In genomic region chr16:89909777-89910716, GRCh38 we compare ENCODE assay signal across 8 cellular contexts. TPM values are rescaled to one million over a fixed set of nuclear protein-coding genes. Genes with fewer than 3 reads are reported as not detected.
A peak's percentile ranks its signal among the peaks of the same experiment; 100 is the strongest.
DNase-seq lines count a peak whose midpoint lies in the region; ATAC-seq and TF ChIP-seq lines count a peak whose summit lies in the region.

No MANE protein-coding gene starts in this region.

- H3K9me3 Mint-ChIP-seq in GM23338 = peaks cover 22% of the 10 kb centered on the region

- TF ChIP-seq CTCF in GM23338 (conservative IDR thresholded peaks at IDR 0.05; ENCODE audit: low read depth in 2 of 2) = peak; percentile 88 to 95
- TF ChIP-seq CTCF in OCI-LY3 (IDR thresholded peaks at IDR 0.05; ENCODE audit: low read depth, low read length) = peak; percentile 73

- H3K4me3 Mint-ChIP-seq in GM23338 = no peak overlapping the region

- no peaks in the 10 kb centered on the region for H3K9me2 ChIP-seq in GM23338 (ENCODE audit: insufficient read depth)

- H3K36me3 Mint-ChIP-seq in GM23338 (ENCODE audit: low read depth) = peaks cover 46% of the 10 kb centered on the region

- H3K9me3 ChIP-seq in OCI-LY3 (ENCODE audit: insufficient read depth, low read length) = no peaks in the 10 kb centered on the region

- H3K4me1 Mint-ChIP-seq in GM23338 = 0 out of 3 replicates have a peak, but pooled peaks cover 4% of the 10 kb centered on the region

- ATAC-seq in GM23338 (peak; percentile 94), HG03521 (IDR thresholded peaks at IDR 0.05; ENCODE audit: unreplicated experiment) (no peak)
- peak; percentile 66 for ATAC-seq in stimulated activated naive CD8-positive, alpha-beta T cell treated with anti-CD3 and anti-CD28 coated beads, Interleukin-15, Interleukin-2, amounts not matched to agents 100 U/mL and 50 U/mL, for 24 hours

- H3K27ac Mint-ChIP-seq in GM23338 = no peak overlapping the region

- no peak overlapping the region for H3K9ac ChIP-seq in OCI-LY3 (ENCODE audit: low read length)

- no peaks in the 10 kb centered on the region for H3K79me2 ChIP-seq in GM23338 (replicated peaks; ENCODE audit: insufficient read depth)
- no peaks in the 10 kb centered on the region for H3K79me2 ChIP-seq in OCI-LY3 (ENCODE audit: low read length)

- H2AFZ ChIP-seq in GM23338 = no peak overlapping the region
- H2AFZ ChIP-seq in OCI-LY3 (ENCODE audit: low read depth, low read length) = no peak overlapping the region

- H3K27ac ChIP-seq in GM23338 (ENCODE audit: low read depth) (peak overlapping the region; percentile 88), OCI-LY3 (ENCODE audit: low read length) (no peak overlapping the region)

- H3K4me1 ChIP-seq in GM23338 (ENCODE audit: insufficient read depth) = 0 out of 2 replicates have a peak, but pooled peaks cover 4% of the 10 kb centered on the region
- H3K4me1 ChIP-seq in OCI-LY3 (ENCODE audit: low read length) = no peaks in the 10 kb centered on the region

- DNase-seq in AG20443 (ENCODE audit: low spot score) (peak; percentile 91), GM23338 (ENCODE audit: low spot score) (peak; percentile 91), activated T-cell treated with anti-CD3 and anti-CD28 coated beads for 4 hours (peak; percentile 59), erythroblast (lab: John Stamatoyannopoulos, UW) (peak; percentile 66 to 81), mucosa of gallbladder (ENCODE audit: low spot score) (peak; percentile 74)
- DNase-seq in stimulated activated naive CD8-positive, alpha-beta T cell treated with anti-CD3 and anti-CD28 coated beads, Interleukin-15, Interleukin-2, amounts not matched to agents 100 U/mL and 50 U/mL, for 24 hours = peak; percentile 80

- H4K20me1 ChIP-seq in GM23338 (replicated peaks; ENCODE audit: insufficient read depth) (no peaks in the 10 kb centered on the region), OCI-LY3 (ENCODE audit: insufficient read depth, low read length) (peaks cover 4% of the 10 kb centered on the region; the same call in 1 of the 2 replicates)

- peaks cover 19% of the 10 kb centered on the region; the same call in 1 of the 2 replicates for H3F3A ChIP-seq in GM23338 (replicated peaks; ENCODE audit: low read depth)

- H3K27me3 ChIP-seq in GM23338 (ENCODE audit: insufficient read depth) (no peaks in the 10 kb centered on the region), OCI-LY3 (ENCODE audit: low read depth, low read length) (no peaks in the 10 kb centered on the region)

- H3K36me3 ChIP-seq in GM23338 (ENCODE audit: insufficient read depth) (no peaks in the 10 kb centered on the region; the same call in 1 of the 2 replicates), OCI-LY3 (replicated peaks; ENCODE audit: low read depth, low read length) (peaks cover 48% of the 10 kb centered on the region)

- TF ChIP-seq POLR2A in erythroblast (IDR thresholded peaks at IDR 0.05; ENCODE audit: low read length) = no peak

- H3K4me3 ChIP-seq in GM23338 = no peak overlapping the region
- no peak overlapping the region for H3K4me3 ChIP-seq in OCI-LY3 (ENCODE audit: low read length)

- H3K4me2 ChIP-seq in GM23338 = no peak overlapping the region
- H3K4me2 ChIP-seq in OCI-LY3 (ENCODE audit: low read length) = no peak overlapping the region

- H3K27me3 Mint-ChIP-seq in GM23338 (ENCODE audit: insufficient read depth, low read depth, poor library complexity) = peaks cover 26% of the 10 kb centered on the region

TF ChIP-seq in GM23338, 12 proteins besides CTCF, POLR2A, EP300 and RAD21 (continues in another document):
- TF ChIP-seq POLR2AphosphoS5 (IDR thresholded peaks at IDR 0.05; ENCODE audit: low read depth) (no peak), NANOG (IDR thresholded peaks at IDR 0.05; ENCODE audit: borderline replicate concordance) (no peak), ZNF114 (CRISPR knock-in tag; IDR thresholded peaks at IDR 0.05) (no peak), CREB1 (CRISPR knock-in tag; IDR thresholded peaks at IDR 0.05; ENCODE audit: low read depth) (no peak), ZNF331 (CRISPR knock-in tag; IDR thresholded peaks at IDR 0.05; ENCODE audit: low read depth) (no peak), ETS1 (IDR thresholded peaks at IDR 0.05) (no peak), EZH2phosphoT487 (IDR thresholded peaks at IDR 0.05; ENCODE audit: unreplicated experiment) (no peak), JUNB (IDR thresholded peaks at IDR 0.05; ENCODE audit: unreplicated experiment) (no peak), EZH2 (IDR thresholded peaks at IDR 0.05; ENCODE audit: low read depth, unreplicated experiment) (no peak), ZNF462 (CRISPR knock-in tag; IDR thresholded peaks at IDR 0.05) (no peak), STAT1 (IDR thresholded peaks at IDR 0.05; ENCODE audit: unreplicated experiment) (no peak)

RNA-seq across cellular contexts. Expression of gene MC1R, which starts 8.6 kb away (rescaled TPM):
- total RNA-seq in GM23338 (2014; rRNA removed; shearing (Covaris generic)) = 2.9 and 4.3 TPM in 2 replicates
- polyA plus RNA-seq in GM23338 (2016; fragmentation: Nextera tagmentation; extraction: Ambion mirVana) = 0.74 and 0.97 TPM in 2 replicates
- total RNA-seq in mucosa of gallbladder = 8.1 TPM

RNA-seq across cellular contexts. Expression of gene TUBB3, which starts 13.1 kb away (rescaled TPM):
- 431 and 443 TPM in 2 replicates for total RNA-seq in GM23338 (2014; rRNA removed; shearing (Covaris generic))
- 139 and 149 TPM in 2 replicates for polyA plus RNA-seq in GM23338 (2016; fragmentation: Nextera tagmentation; extraction: Ambion mirVana)
- 9.5 TPM for total RNA-seq in mucosa of gallbladder

RNA-seq across cellular contexts. Expression of gene TCF25, which starts 36.7 kb away (rescaled TPM):
- 95.4 and 96.4 TPM in 2 replicates for total RNA-seq in GM23338 (2014; rRNA removed; shearing (Covaris generic))
- polyA plus RNA-seq in GM23338 (2016; fragmentation: Nextera tagmentation; extraction: Ambion mirVana) = 143 and 149 TPM in 2 replicates
- 175 TPM for total RNA-seq in mucosa of gallbladder

RNA-seq across cellular contexts. Expression of gene DEF8, which starts 38.5 kb away (rescaled TPM):
- 83.5 and 89.9 TPM in 2 replicates for total RNA-seq in GM23338 (2014; rRNA removed; shearing (Covaris generic))
- 98.9 and 105 TPM in 2 replicates for polyA plus RNA-seq in GM23338 (2016; fragmentation: Nextera tagmentation; extraction: Ambion mirVana)
- total RNA-seq in mucosa of gallbladder = 68.6 TPM

Comparison
In these comparisons a context has a peak if more than half of its experiments do, and no peak if none do; other contexts are left out.
1. RNA of gene TUBB3, which starts 13.1 kb away (total RNA-seq): 431 to 443 TPM in GM23338; 9.5 TPM in mucosa of gallbladder (single experiment); every median in the first group is over 10 times any median in the second.
2. Peak in every context shown above with its lines, with median percentiles within 50 percentile points of each other: DNase-seq.